Comparison of ENCODE assay signal across 8 cellular contexts in genomic region chr4:49102344-49102898, GRCh38.
DNase-seq lines count a peak whose midpoint lies in the region; ATAC-seq and TF ChIP-seq lines count a peak whose summit lies in the region.
"Not testable (repeated sequence)": the region's sequence is repeated elsewhere in the genome, so short reads cannot be mapped to it uniquely, and the experiment has no call there.

No MANE protein-coding gene starts in this region.

- not testable (repeated sequence) for H3K27me3 ChIP-seq in BLaER1 treated with 17β-estradiol and CSF1 and Interleukin-3, amounts not matched to agents 10 nM and 100 nM; GM23338 (ENCODE audit: insufficient read depth); body of pancreas

- peak; percentile 33 for ATAC-seq in GM19328 (IDR thresholded peaks at IDR 0.05; ENCODE audit: unreplicated experiment)
- peak; percentile 26; the same call in 1 of the 3 replicates for ATAC-seq in GM23338
- ATAC-seq in HG03097 (IDR thresholded peaks at IDR 0.05; ENCODE audit: low FRiP score, unreplicated experiment) = peak; percentile 37
- ATAC-seq in body of pancreas = peak; percentile 27
- ATAC-seq in left cardiac atrium = peak; percentile 45 to 61
- ATAC-seq in omental fat pad (ENCODE audit: low FRiP score) = peak; percentile 41

- intact Hi-C loops in body of pancreas (cut with DNase I) = not testable (repeated sequence)
- intact Hi-C loops in left cardiac atrium (cut with DNase I) = loop anchor here in 1 of 2 donors (10.0 kb wide), 1 partner anchor 52 kb away; no protein-coding TSS in a partner anchor

- H3K4me1 Mint-ChIP-seq in GM23338 = not testable (repeated sequence)

- H3K27ac ChIP-seq in BLaER1 treated with 17β-estradiol and CSF1 and Interleukin-3, amounts not matched to agents 10 nM and 100 nM; GM23338 (ENCODE audit: low read depth); body of pancreas: not testable (repeated sequence)

- not testable (repeated sequence) for H3K4me3 Mint-ChIP-seq in GM23338

- H3K9ac ChIP-seq in BLaER1 treated with 17β-estradiol and CSF1 and Interleukin-3, amounts not matched to agents 10 nM and 100 nM = not testable (repeated sequence)

- H3K4me3 ChIP-seq in BLaER1 treated with 17β-estradiol and CSF1 and Interleukin-3, amounts not matched to agents 10 nM and 100 nM = peak overlapping the region in 7 of 10 experiments; percentile 0 to 6 (median 2); a peak in 6 of 20 replicates
- H3K4me3 ChIP-seq in GM23338 = peak overlapping the region; percentile 21; the same call in 1 of the 2 replicates
- not testable (repeated sequence) for H3K4me3 ChIP-seq in body of pancreas

- H4K20me1 ChIP-seq in BLaER1 treated with 17β-estradiol and CSF1 and Interleukin-3, amounts not matched to agents 10 nM and 100 nM; GM23338 (replicated peaks; ENCODE audit: insufficient read depth): not testable (repeated sequence)

- DNase-seq in GM23338 (ENCODE audit: low spot score); body of pancreas; left cardiac atrium; omental fat pad (ENCODE audit: low spot score): not testable (repeated sequence)
- peak; percentile 10 for DNase-seq in M059J (ENCODE audit: low read depth)

- H2AFZ ChIP-seq in GM23338 = not testable (repeated sequence)

- peaks cover 32% of the 10 kb centered on the region for H3F3A ChIP-seq in GM23338 (replicated peaks; ENCODE audit: low read depth)

- peaks cover 85% of the 10 kb centered on the region for H3K36me3 Mint-ChIP-seq in GM23338 (ENCODE audit: low read depth)

- 43 to 45% methylated on average over 9 of the region's 9 CpGs for WGBS in body of pancreas, 2 donors

- not testable (repeated sequence) for H3K27ac Mint-ChIP-seq in GM23338

- TF ChIP-seq CTCF in GM23338 (conservative IDR thresholded peaks at IDR 0.05; ENCODE audit: low read depth in 2 of 2); body of pancreas (IDR thresholded peaks at IDR 0.05); omental fat pad (IDR thresholded peaks at IDR 0.05): not testable (repeated sequence)

- not testable (repeated sequence) for H3K79me2 ChIP-seq in GM23338 (replicated peaks; ENCODE audit: insufficient read depth)

- H3K9me3 ChIP-seq in BLaER1 treated with 17β-estradiol and CSF1 and Interleukin-3, amounts not matched to agents 10 nM and 100 nM (replicated peaks in 1 of 11) = peaks cover 82 to 89% (median 87%) of the 10 kb centered on the region in 11 experiments
- peaks cover 0 to 27% (median 9%) of the 10 kb centered on the region in 3 donors for H3K9me3 ChIP-seq in body of pancreas

- H3K9me3 Mint-ChIP-seq in GM23338 = peaks cover 95% of the 10 kb centered on the region

- H3K27me3 Mint-ChIP-seq in GM23338 (ENCODE audit: insufficient read depth, low read depth, poor library complexity) = peaks cover 75% of the 10 kb centered on the region

- not testable (repeated sequence) for H3K9me2 ChIP-seq in GM23338 (ENCODE audit: insufficient read depth)

- not testable (repeated sequence) for H3K4me2 ChIP-seq in BLaER1 treated with 17β-estradiol and CSF1 and Interleukin-3, amounts not matched to agents 10 nM and 100 nM; GM23338

- not testable (repeated sequence) for H3K4me1 ChIP-seq in BLaER1 treated with 17β-estradiol and CSF1 and Interleukin-3, amounts not matched to agents 10 nM and 100 nM; GM23338 (ENCODE audit: insufficient read depth); body of pancreas

- not testable (repeated sequence) for H3K36me3 ChIP-seq in BLaER1 treated with 17β-estradiol and CSF1 and Interleukin-3, amounts not matched to agents 10 nM and 100 nM; GM23338 (ENCODE audit: insufficient read depth); body of pancreas (replicated peaks in 1 of 2; ENCODE audit: insufficient read depth in 1 of 2, low read depth in 2 of 2)

- not testable (repeated sequence) for TF ChIP-seq POLR2A in body of pancreas (IDR thresholded peaks at IDR 0.05)
